In the genomic region with DNA sequence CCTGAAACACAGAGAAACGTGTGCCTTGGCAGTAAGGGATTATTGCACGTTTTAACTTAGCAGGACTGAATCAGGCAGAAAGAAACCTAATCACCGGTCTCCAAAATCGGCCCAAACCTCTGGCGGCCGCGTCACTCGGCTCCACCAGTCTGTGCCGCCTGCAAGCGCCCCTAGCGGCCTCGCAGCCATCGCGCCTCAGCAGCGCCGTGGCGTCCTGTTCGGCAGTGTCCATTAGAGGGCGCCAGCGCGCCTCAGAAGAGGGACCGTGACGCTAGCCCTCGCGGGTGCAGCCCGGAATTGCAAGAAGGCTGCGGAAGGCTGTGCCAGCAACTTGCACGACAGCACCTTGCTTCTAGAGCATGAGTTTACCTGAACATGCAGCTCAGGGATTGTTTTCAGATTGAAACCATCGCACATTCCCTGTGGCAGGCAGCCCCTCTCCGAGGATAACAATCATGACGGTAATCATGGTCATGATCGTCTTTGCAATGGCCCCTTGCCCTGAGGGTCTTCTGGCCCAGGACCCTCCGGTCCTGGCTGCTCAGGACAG, we compare ENCODE assay signal across 1 cellular context.
TF ChIP-seq lines count a peak whose summit lies in the region.

No MANE protein-coding gene starts in this region.

TF ChIP-seq in SK-N-SH, 30 proteins besides CTCF, POLR2A, EP300 and RAD21 (continued from another document):
- TF ChIP-seq, protein P1, sequence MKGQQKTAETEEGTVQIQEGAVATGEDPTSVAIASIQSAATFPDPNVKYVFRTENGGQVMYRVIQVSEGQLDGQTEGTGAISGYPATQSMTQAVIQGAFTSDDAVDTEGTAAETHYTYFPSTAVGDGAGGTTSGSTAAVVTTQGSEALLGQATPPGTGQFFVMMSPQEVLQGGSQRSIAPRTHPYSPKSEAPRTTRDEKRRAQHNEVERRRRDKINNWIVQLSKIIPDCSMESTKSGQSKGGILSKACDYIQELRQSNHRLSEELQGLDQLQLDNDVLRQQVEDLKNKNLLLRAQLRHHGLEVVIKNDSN (IDR thresholded peaks at IDR 0.05; ENCODE audit: borderline replicate concordance, low read depth), result no peak
- TF ChIP-seq NRF1 (IDR thresholded peaks at IDR 0.05; ENCODE audit: low read depth, low read length) (no peak), RCOR1 (IDR thresholded peaks at IDR 0.05; ENCODE audit: low read length) (peak; percentile 53; the same call in 1 of the 2 replicates), FOSL2 (IDR thresholded peaks at IDR 0.05; ENCODE audit: borderline replicate concordance, low read depth) (no peak), YY1 (IDR thresholded peaks at IDR 0.05; ENCODE audit: low read depth) (no peak)
- TF ChIP-seq, protein P2, sequence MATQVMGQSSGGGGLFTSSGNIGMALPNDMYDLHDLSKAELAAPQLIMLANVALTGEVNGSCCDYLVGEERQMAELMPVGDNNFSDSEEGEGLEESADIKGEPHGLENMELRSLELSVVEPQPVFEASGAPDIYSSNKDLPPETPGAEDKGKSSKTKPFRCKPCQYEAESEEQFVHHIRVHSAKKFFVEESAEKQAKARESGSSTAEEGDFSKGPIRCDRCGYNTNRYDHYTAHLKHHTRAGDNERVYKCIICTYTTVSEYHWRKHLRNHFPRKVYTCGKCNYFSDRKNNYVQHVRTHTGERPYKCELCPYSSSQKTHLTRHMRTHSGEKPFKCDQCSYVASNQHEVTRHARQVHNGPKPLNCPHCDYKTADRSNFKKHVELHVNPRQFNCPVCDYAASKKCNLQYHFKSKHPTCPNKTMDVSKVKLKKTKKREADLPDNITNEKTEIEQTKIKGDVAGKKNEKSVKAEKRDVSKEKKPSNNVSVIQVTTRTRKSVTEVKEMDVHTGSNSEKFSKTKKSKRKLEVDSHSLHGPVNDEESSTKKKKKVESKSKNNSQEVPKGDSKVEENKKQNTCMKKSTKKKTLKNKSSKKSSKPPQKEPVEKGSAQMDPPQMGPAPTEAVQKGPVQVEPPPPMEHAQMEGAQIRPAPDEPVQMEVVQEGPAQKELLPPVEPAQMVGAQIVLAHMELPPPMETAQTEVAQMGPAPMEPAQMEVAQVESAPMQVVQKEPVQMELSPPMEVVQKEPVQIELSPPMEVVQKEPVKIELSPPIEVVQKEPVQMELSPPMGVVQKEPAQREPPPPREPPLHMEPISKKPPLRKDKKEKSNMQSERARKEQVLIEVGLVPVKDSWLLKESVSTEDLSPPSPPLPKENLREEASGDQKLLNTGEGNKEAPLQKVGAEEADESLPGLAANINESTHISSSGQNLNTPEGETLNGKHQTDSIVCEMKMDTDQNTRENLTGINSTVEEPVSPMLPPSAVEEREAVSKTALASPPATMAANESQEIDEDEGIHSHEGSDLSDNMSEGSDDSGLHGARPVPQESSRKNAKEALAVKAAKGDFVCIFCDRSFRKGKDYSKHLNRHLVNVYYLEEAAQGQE (IDR thresholded peaks at IDR 0.05; ENCODE audit: low read depth, low read length), result no peak
- TF ChIP-seq, protein P3, sequence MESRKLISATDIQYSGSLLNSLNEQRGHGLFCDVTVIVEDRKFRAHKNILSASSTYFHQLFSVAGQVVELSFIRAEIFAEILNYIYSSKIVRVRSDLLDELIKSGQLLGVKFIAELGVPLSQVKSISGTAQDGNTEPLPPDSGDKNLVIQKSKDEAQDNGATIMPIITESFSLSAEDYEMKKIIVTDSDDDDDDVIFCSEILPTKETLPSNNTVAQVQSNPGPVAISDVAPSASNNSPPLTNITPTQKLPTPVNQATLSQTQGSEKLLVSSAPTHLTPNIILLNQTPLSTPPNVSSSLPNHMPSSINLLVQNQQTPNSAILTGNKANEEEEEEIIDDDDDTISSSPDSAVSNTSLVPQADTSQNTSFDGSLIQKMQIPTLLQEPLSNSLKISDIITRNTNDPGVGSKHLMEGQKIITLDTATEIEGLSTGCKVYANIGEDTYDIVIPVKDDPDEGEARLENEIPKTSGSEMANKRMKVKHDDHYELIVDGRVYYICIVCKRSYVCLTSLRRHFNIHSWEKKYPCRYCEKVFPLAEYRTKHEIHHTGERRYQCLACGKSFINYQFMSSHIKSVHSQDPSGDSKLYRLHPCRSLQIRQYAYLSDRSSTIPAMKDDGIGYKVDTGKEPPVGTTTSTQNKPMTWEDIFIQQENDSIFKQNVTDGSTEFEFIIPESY (IDR thresholded peaks at IDR 0.05; ENCODE audit: borderline replicate concordance, low read depth), result no peak
TF ChIP-seq in SK-N-SH: peak in this region for 6.
